ENCODE assay signal across 11 cellular contexts in genomic region chr2:142682528-142682927, GRCh38.
DNase-seq lines count a peak whose midpoint lies in the region; FAIRE-seq and TF ChIP-seq lines count a peak whose summit lies in the region.
"Had no signal": no experiment of that assay in that cellular context is flagged by ENCODE, and none has a peak within 500 bp of the region (broad histone marks: within the 10 kb centered on the region; RNA-seq: fewer than 3 reads in every experiment).

No MANE protein-coding gene starts in this region.

- H3K4me2 ChIP-seq in OCI-LY3 (ENCODE audit: low read length) (no peak overlapping the region), endothelial cell of umbilical vein (ENCODE audit: insufficient read depth, low read length) (no peak overlapping the region)

- H3K4me3 ChIP-seq in OCI-LY3 (ENCODE audit: low read length) = no peak overlapping the region
- H3K4me3 ChIP-seq in endothelial cell of umbilical vein (replicated peaks in 1 of 3; ENCODE audit: insufficient read depth in 1 of 3, low read depth in 1 of 3, low read length in 3 of 3) = no peak overlapping the region
- no peak overlapping the region for H3K4me3 ChIP-seq in prostate gland
- H3K4me3 ChIP-seq: pancreas had no signal

- H4K20me1 ChIP-seq in OCI-LY3 (ENCODE audit: insufficient read depth, low read length) = no peaks in the 10 kb centered on the region
- H4K20me1 ChIP-seq in endothelial cell of umbilical vein (replicated peaks; ENCODE audit: control insufficient read depth, extremely low read depth, insufficient read depth, low read length) = no peaks in the 10 kb centered on the region

- no peak overlapping the region for H2AFZ ChIP-seq in OCI-LY3 (ENCODE audit: low read depth, low read length)
- no peak overlapping the region for H2AFZ ChIP-seq in endothelial cell of umbilical vein (ENCODE audit: low read depth, low read length)

- H3K9me1 ChIP-seq in endothelial cell of umbilical vein (replicated peaks; ENCODE audit: control insufficient read depth, extremely low read depth, insufficient read depth, low read length) = no peaks in the 10 kb centered on the region

- CTCF ChIA-PET in endothelial cell of umbilical vein (lab: Charles Lee) (interaction anchor here (0.6 to 6.6 kb wide), 18 partner anchors 9 to 352 kb away, joined by 3 to 100 read pairs (median 6); partner anchors contain the start of gene KYNU), HEK293T (lab: Yijun Ruan, JAX) (no interaction called here)

- intact Hi-C loops in endothelial cell of umbilical vein (cut with micrococcal nuclease) = loop anchor here (1.0 to 2.0 kb wide), 3 partner anchors 194 to 307 kb away; partner anchors contain the start of gene KYNU
- intact Hi-C loops in prostate gland (cut with DNase I) = loop anchor here (2.0 kb wide), 1 partner anchor 298 kb away; no protein-coding TSS in a partner anchor

- peak; percentile 38 for FAIRE-seq in endothelial cell of umbilical vein (lab: Jason Lieb, UNC)
- FAIRE-seq: pancreas had no signal

- H3K9ac ChIP-seq in OCI-LY3 (ENCODE audit: low read length) (no peak overlapping the region), endothelial cell of umbilical vein (replicated peaks; ENCODE audit: extremely low read depth, insufficient read depth, low read length) (no peak overlapping the region)

- no peak overlapping the region for H3K4me3 Mint-ChIP-seq in osteocyte (ENCODE audit: unreplicated experiment)
- H3K4me3 Mint-ChIP-seq: activated CD4-positive, alpha-beta T cell treated with anti-CD3 and anti-CD28 coated beads for 36 hours had no signal

- 92% methylated on average over 2 of the region's 2 CpGs for WGBS in prostate gland

- dilution Hi-C loops in endothelial cell of umbilical vein (cut with MboI; ENCODE audit: extremely low pct_ligation_motif_present, low sequenced_read_pairs) = no loop called here

- DNase-seq in DMS53 (lab: John Stamatoyannopoulos, UW) = peak; percentile 11
- DNase-seq in DMS53 treated with DMSO at 0.1 percent for 48 hours (lab: John Stamatoyannopoulos, UW; ENCODE audit: unreplicated experiment) = no peak
- DNase-seq in endothelial cell of umbilical vein (ENCODE audit: low read depth, low spot score) = peak; percentile 46
- no peak for DNase-seq in osteocyte (ENCODE audit: extremely low spot score, unreplicated experiment)
- no peak for DNase-seq in NCI-H2029 treated with DMSO at 0.1 percent for 48 hours (lab: John Stamatoyannopoulos, UW)
- DNase-seq in HEK293T (ENCODE audit: extremely low spot score) = no peak
- no peak for DNase-seq in prostate gland (ENCODE audit: low spot score)
- DNase-seq: activated CD4-positive, alpha-beta T cell treated with anti-CD3 and anti-CD28 coated beads for 36 hours; pancreas had no signal

- TF ChIP-seq CTCF in OCI-LY3 (IDR thresholded peaks at IDR 0.05; ENCODE audit: low read depth, low read length) (peak; percentile 60), endothelial cell of umbilical vein (IDR thresholded peaks at IDR 0.05; ENCODE audit: extremely low read depth in 1 of 2, insufficient read depth in 1 of 2, low read depth in 1 of 2, low read length in 2 of 2) (no peak), osteocyte (IDR thresholded peaks at IDR 0.05) (peak; percentile 69), prostate gland (IDR thresholded peaks at IDR 0.05) (peak in 2 of 4 experiments; percentile 9 to 18)

- no peaks in the 10 kb centered on the region for H3K27me3 Mint-ChIP-seq in osteocyte (ENCODE audit: unreplicated experiment)
- H3K27me3 Mint-ChIP-seq: activated CD4-positive, alpha-beta T cell treated with anti-CD3 and anti-CD28 coated beads for 36 hours had no signal

- BruUV-seq in endothelial cell of umbilical vein (replicated peaks; lab: Mats Ljungman, UMichigan) = no TSS peak

- no peaks in the 10 kb centered on the region for H3K27me3 ChIP-seq in OCI-LY3 (ENCODE audit: low read depth, low read length)
- H3K27me3 ChIP-seq in endothelial cell of umbilical vein (ENCODE audit: control insufficient read depth in 2 of 2, insufficient read depth in 2 of 2, low read length in 2 of 2) = peaks cover 0 to 3% of the 10 kb centered on the region in 2 experiments
- H3K27me3 ChIP-seq in prostate gland (replicated peaks; ENCODE audit: insufficient read depth) = no peaks in the 10 kb centered on the region
- H3K27me3 ChIP-seq: pancreas had no signal

- H3K9me3 ChIP-seq in OCI-LY3 (ENCODE audit: insufficient read depth, low read length) (no peaks in the 10 kb centered on the region), endothelial cell of umbilical vein (replicated peaks; ENCODE audit: control insufficient read depth, insufficient read depth, low read length) (no peaks in the 10 kb centered on the region), prostate gland (no peaks in the 10 kb centered on the region)
- H3K9me3 ChIP-seq: pancreas had no signal

- POLR2A ChIA-PET in endothelial cell of umbilical vein (lab: Charles Lee) (no interaction called here), HEK293T (lab: Yijun Ruan, JAX) (no interaction called here)

- no peak overlapping the region for H3K27ac ChIP-seq in OCI-LY3 (ENCODE audit: low read length)
- H3K27ac ChIP-seq in endothelial cell of umbilical vein (ENCODE audit: insufficient read depth, low read depth, low read length) = no peak overlapping the region
- no peak overlapping the region for H3K27ac ChIP-seq in prostate gland
- H3K27ac ChIP-seq: 22Rv1, pancreas had no signal

- H3K9me3 Mint-ChIP-seq in osteocyte (ENCODE audit: unreplicated experiment) = no peaks in the 10 kb centered on the region

- no peaks in the 10 kb centered on the region for H3K36me3 Mint-ChIP-seq in osteocyte (ENCODE audit: unreplicated experiment)

- no peak overlapping the region for H3K27ac Mint-ChIP-seq in osteocyte (ENCODE audit: unreplicated experiment)
- H3K27ac Mint-ChIP-seq: activated CD4-positive, alpha-beta T cell treated with anti-CD3 and anti-CD28 coated beads for 36 hours had no signal

- TF ChIP-seq POLR2A in endothelial cell of umbilical vein (IDR thresholded peaks at IDR 0.05; ENCODE audit: low read depth, low read length) (no peak), prostate gland (IDR thresholded peaks at IDR 0.05) (no peak)

- no peaks in the 10 kb centered on the region for H3K4me1 ChIP-seq in OCI-LY3 (ENCODE audit: low read length)
- H3K4me1 ChIP-seq in endothelial cell of umbilical vein (ENCODE audit: control insufficient read depth, extremely low read depth, insufficient read depth, low read length) = no peaks in the 10 kb centered on the region
- H3K4me1 ChIP-seq in prostate gland (replicated peaks) = no peaks in the 10 kb centered on the region
- H3K4me1 ChIP-seq: pancreas had no signal

- H3K79me2 ChIP-seq in OCI-LY3 (ENCODE audit: low read length) (no peaks in the 10 kb centered on the region), endothelial cell of umbilical vein (ENCODE audit: control insufficient read depth, insufficient read depth, low read length) (no peaks in the 10 kb centered on the region)

- H3K36me3 ChIP-seq in OCI-LY3 (replicated peaks; ENCODE audit: low read depth, low read length) (no peaks in the 10 kb centered on the region), endothelial cell of umbilical vein (ENCODE audit: control insufficient read depth in 2 of 2, extremely low read depth in 1 of 2, insufficient read depth in 2 of 2, low read length in 2 of 2) (no peaks in the 10 kb centered on the region), prostate gland (no peaks in the 10 kb centered on the region)
- H3K36me3 ChIP-seq: pancreas had no signal

- H3K4me1 Mint-ChIP-seq in osteocyte (ENCODE audit: unreplicated experiment) = peaks cover 7% of the 10 kb centered on the region
- H3K4me1 Mint-ChIP-seq: activated CD4-positive, alpha-beta T cell treated with anti-CD3 and anti-CD28 coated beads for 36 hours had no signal

TF ChIP-seq in endothelial cell of umbilical vein, 7 proteins besides CTCF, POLR2A, EP300 and RAD21:
- TF ChIP-seq EZH2 (IDR thresholded peaks at IDR 0.05; ENCODE audit: borderline replicate concordance, low read depth, low read length, severe bottlenecking) (no peak), GATA2 (IDR thresholded peaks at IDR 0.05; ENCODE audit: insufficient read depth, insufficient read length, low read depth, low read length) (no peak), MYC (IDR thresholded peaks at IDR 0.05; ENCODE audit: low read depth, low read length) (no peak), MAX (IDR thresholded peaks at IDR 0.05; ENCODE audit: insufficient read depth, insufficient read length) (no peak), JUN (IDR thresholded peaks at IDR 0.05; ENCODE audit: borderline replicate concordance, insufficient read depth, insufficient read length, low read depth) (no peak), FOS (IDR thresholded peaks at IDR 0.05; ENCODE audit: borderline replicate concordance, insufficient read depth, low read length) (no peak), POLR2AphosphoS5 (IDR thresholded peaks at IDR 0.05; ENCODE audit: insufficient read depth, low read depth, low read length) (no peak)

TF ChIP-seq in HEK293T, 16 proteins besides CTCF, POLR2A, EP300 and RAD21:
- TF ChIP-seq SP1 (IDR thresholded peaks at IDR 0.05) (no peak), FOXK2 (IDR thresholded peaks at IDR 0.05) (no peak), HDGF (IDR thresholded peaks at IDR 0.05; ENCODE audit: borderline replicate concordance) (no peak), ZNF384 (IDR thresholded peaks at IDR 0.05) (no peak), ELF4 (IDR thresholded peaks at IDR 0.05) (no peak), FOXM1 (IDR thresholded peaks at IDR 0.05; ENCODE audit: borderline replicate concordance) (no peak), FOXA1 (IDR thresholded peaks at IDR 0.05) (no peak), TARDBP (IDR thresholded peaks at IDR 0.05) (no peak), NFRKB (IDR thresholded peaks at IDR 0.05) (no peak)

Comparison
In these comparisons a context has a peak if more than half of its experiments do, and no peak if none do; other contexts are left out.
1. DNase-seq: peak in DMS53 (single experiment) and endothelial cell of umbilical vein (single experiment); none in DMS53 treated with DMSO at 0.1 percent for 48 hours (single experiment), osteocyte (single experiment), NCI-H2029 treated with DMSO at 0.1 percent for 48 hours (single experiment), HEK293T (single experiment) and prostate gland (single experiment).
2. CTCF ChIP-seq: peak in OCI-LY3 (single experiment) and osteocyte (single experiment); none in endothelial cell of umbilical vein (0 of 2).